ENCODE assay signal across 24 cellular contexts in genomic region chr17:48559609-48560451, GRCh38. TPM values are rescaled to one million over a fixed set of nuclear protein-coding genes. Genes with fewer than 3 reads are reported as not detected.
DNase-seq lines count a peak whose midpoint lies in the region; ATAC-seq and TF ChIP-seq lines count a peak whose summit lies in the region.
"Had no signal": no experiment of that assay in that cellular context is flagged by ENCODE, and none has a peak within 500 bp of the region (broad histone marks: within the 10 kb centered on the region; RNA-seq: fewer than 3 reads in every experiment).

No MANE protein-coding gene starts in this region.

- no peaks in the 10 kb centered on the region for H3K36me3 ChIP-seq in stomach
- H3K36me3 ChIP-seq: left ventricle myocardium inferior, thyroid gland had no signal

- TF ChIP-seq EP300 in stomach (IDR thresholded peaks at IDR 0.05): no peak

- H3K4me3 ChIP-seq in stomach: no peak overlapping the region
- H3K4me3 ChIP-seq: GM23248, left ventricle myocardium inferior, thyroid gland had no signal

- 50 to 68% (median 60%) methylated on average over 17 of the region's 17 CpGs for WGBS in stomach, 5 donors

- H3K27me3 ChIP-seq in stomach: peaks cover 0 to 90% (median 34%) of the 10 kb centered on the region in 3 donors

- no peaks in the 10 kb centered on the region for H3K9me3 ChIP-seq in stomach
- H3K9me3 ChIP-seq: left ventricle myocardium inferior, thyroid gland had no signal

- peaks cover 46 to 96% (median 72%) of the 10 kb centered on the region in 4 donors for H3K4me1 ChIP-seq in stomach

- H3K27ac ChIP-seq in stomach: peak overlapping the region; percentile 42 to 95 (median 93)
- H3K27ac ChIP-seq: GM23248, left ventricle myocardium inferior, thyroid gland had no signal

- no peak for TF ChIP-seq POLR2A in stomach (IDR thresholded peaks at IDR 0.05)
- no peak for TF ChIP-seq POLR2A in erythroblast (IDR thresholded peaks at IDR 0.05; ENCODE audit: low read length)

- intact Hi-C loops in stomach (cut with DNase I; ENCODE audit: low total_unique reads): no loop called here

- no peak for TF ChIP-seq CTCF in stomach (IDR thresholded peaks at IDR 0.05)

- DNase-seq in ELF-1 (ENCODE audit: low read depth, low spot score) (peak; percentile 27), amniotic epithelial cell (ENCODE audit: low read depth) (peak; percentile 60), left lobe of liver (ENCODE audit: low spot score) (no peak), stomach (no peak), MV-4-11 (lab: John Stamatoyannopoulos, UW) (no peak), erythroblast (lab: John Stamatoyannopoulos, UW) (no peak)
- DNase-seq in activated T-cell treated with anti-CD3 and anti-CD28 coated beads, Interleukin-2, amount 50 U/mL, for 48 hours: no peak
- DNase-seq: activated CD4-positive, alpha-beta T cell treated with anti-CD3 and anti-CD28 coated beads, Interleukin-2, amount 10 ng/mL, durations not matched to agents 7 days and 5 days; activated CD8-positive, alpha-beta memory T cell treated with anti-CD3 and anti-CD28 coated beads, Interleukin-2, amount 50 U/mL, for 48 hours; activated gamma-delta T cell treated with Interleukin-2 at 50 U/mL for 16 hours; anterior cingulate cortex; CD4-positive, alpha-beta memory T cell; DMS79; GM23248; left ventricle myocardium inferior; NCI-H2029; NCI-H510A; SHP77; small intestine; T-cell; thyroid gland had no signal

- ATAC-seq in left lobe of liver (peak; percentile 9), GM18870 (IDR thresholded peaks at IDR 0.05; ENCODE audit: unreplicated experiment) (no peak)
- ATAC-seq: naive thymus-derived CD8-positive, alpha-beta T cell; T-cell had no signal

RNA-seq across cellular contexts. Expression of gene HOXB2, which starts 14.9 kb away (rescaled TPM):
- 2.3 TPM for total RNA-seq in left lobe of liver
- total RNA-seq in stomach: 10 to 100 TPM in 3 of 5 donors, 1 to 10 TPM in 2; 6.7 to 83.0 (median 10.5) TPM
- 10 to 100 TPM; 11.3 to 22.2 (median 13.4) TPM for polyA plus RNA-seq in stomach

RNA-seq across cellular contexts. Expression of gene HOXB4, which starts 18.3 kb away (rescaled TPM):
- total RNA-seq in left lobe of liver (1.1 TPM), stomach (1 to 10 TPM in 1 of 5 donors, under 1 TPM in 2, not detected in 2; 0.45 to 5.1 (median 0.58) TPM)
- polyA plus RNA-seq in stomach: 1 to 10 TPM; 1.7 to 4.6 (median 2.6) TPM

RNA-seq across cellular contexts. Expression of gene HOXB1, which starts 29.0 kb away (rescaled TPM):
- total RNA-seq in left lobe of liver (not detected), stomach (not detected)
- polyA plus RNA-seq in stomach: under 1 TPM in 1 of 3 donors, not detected in 2; 0.28 TPM
- total RNA-seq: activated CD4-positive, alpha-beta T cell treated with anti-CD3 and anti-CD28 coated beads, Interleukin-2, amount 10 ng/mL, durations not matched to agents 7 days and 5 days; CD4-positive, alpha-beta memory T cell; GM23248; left ventricle myocardium inferior; naive thymus-derived CD8-positive, alpha-beta T cell; posterior vena cava; T-cell; thyroid gland had no signal
- polyA plus RNA-seq: CD4-positive, alpha-beta memory T cell; GM23248; naive thymus-derived CD8-positive, alpha-beta T cell; small intestine had no signal

RNA-seq across cellular contexts. Expression of gene HOXB3, which starts 30.2 kb away (rescaled TPM):
- total RNA-seq in left lobe of liver (1.9 TPM), stomach (10 to 100 TPM in 4 of 5 donors, 1 to 10 TPM in 1; 6.1 to 77.6 (median 17.0) TPM)
- polyA plus RNA-seq in stomach: 1 to 10 TPM; 2.8 to 9.5 (median 3.8) TPM

RNA-seq across cellular contexts. Expression of gene HOXB5, which starts 33.7 kb away (rescaled TPM):
- total RNA-seq in left lobe of liver (0.55 TPM), stomach (10 to 100 TPM in 2 of 5 donors, under 1 TPM in 2, not detected in 1; 0.43 to 50.4 (median 6.2) TPM)
- 1 to 10 TPM; 2.2 to 2.7 (median 2.4) TPM for polyA plus RNA-seq in stomach
- total RNA-seq: activated CD4-positive, alpha-beta T cell treated with anti-CD3 and anti-CD28 coated beads, Interleukin-2, amount 10 ng/mL, durations not matched to agents 7 days and 5 days; CD4-positive, alpha-beta memory T cell; left ventricle myocardium inferior; naive thymus-derived CD8-positive, alpha-beta T cell; T-cell had no signal
- polyA plus RNA-seq: CD4-positive, alpha-beta memory T cell; naive thymus-derived CD8-positive, alpha-beta T cell had no signal

Comparison
In these comparisons a context has a peak if more than half of its experiments do, and no peak if none do; other contexts are left out.
1. DNase-seq: peak in ELF-1 (single experiment) and amniotic epithelial cell (single experiment); none in left lobe of liver (single experiment), stomach (single experiment), MV-4-11 (single experiment), erythroblast (0 of 2) and activated T-cell treated with anti-CD3 and anti-CD28 coated beads, Interleukin-2, amount 50 U/mL, for 48 hours (0 of 2).